Comparison of ENCODE assay signal across 18 cellular contexts in the genomic region with DNA sequence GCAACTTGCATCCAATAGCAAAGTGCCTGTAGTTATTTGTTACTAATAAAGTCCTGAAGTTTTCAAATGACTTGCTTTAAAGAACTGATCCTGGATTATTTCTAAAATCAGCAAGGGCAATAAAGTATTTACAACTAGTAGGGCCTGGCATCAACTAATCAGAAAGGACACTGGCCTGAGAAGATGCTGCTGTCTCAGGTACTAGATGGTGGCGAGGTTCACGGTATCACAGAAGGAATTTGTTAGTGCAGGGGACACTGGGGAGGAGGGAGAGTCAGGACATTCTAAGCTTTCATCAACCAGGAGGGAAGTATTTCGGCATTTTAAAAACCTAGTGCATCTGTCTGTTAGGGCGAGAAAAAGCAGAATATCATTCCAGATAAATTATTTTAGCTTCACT.
DNase-seq lines count a peak whose midpoint lies in the region; ATAC-seq and TF ChIP-seq lines count a peak whose summit lies in the region.
"Had no signal": no experiment of that assay in that cellular context is flagged by ENCODE, and none has a peak within 500 bp of the region (broad histone marks: within the 10 kb centered on the region; RNA-seq: fewer than 3 reads in every experiment).

No MANE protein-coding gene starts in this region.

- H3K4me1 ChIP-seq in HEK293 (ENCODE audit: control insufficient read depth, insufficient read depth, low read length): no peaks in the 10 kb centered on the region
- H3K4me1 ChIP-seq in SK-N-SH (ENCODE audit: control insufficient read depth in 1 of 2, insufficient read depth in 2 of 2, low read depth in 1 of 2, low read length in 1 of 2): no peaks in the 10 kb centered on the region; a peak in 1 of 4 replicates
- no peaks in the 10 kb centered on the region for H3K4me1 ChIP-seq in neural progenitor cell
- H3K4me1 ChIP-seq: BE2C had no signal

- no peaks in the 10 kb centered on the region for H3K27me3 Mint-ChIP-seq in neural progenitor cell (ENCODE audit: insufficient read depth, low read depth)
- H3K27me3 Mint-ChIP-seq: CD4-positive, alpha-beta T cell had no signal

- TF ChIP-seq CTCF in HEK293 (tag by site-specific recombination; IDR thresholded peaks at IDR 0.05) (no peak), SK-N-SH (IDR thresholded peaks at IDR 0.05) (no peak), neural progenitor cell (IDR thresholded peaks at IDR 0.05) (no peak)

- H3F3A ChIP-seq in SK-N-SH (replicated peaks; ENCODE audit: insufficient read depth) (no peaks in the 10 kb centered on the region), neural progenitor cell (ENCODE audit: low read depth) (no peaks in the 10 kb centered on the region)

- H3K9me3 ChIP-seq in HEK293 (ENCODE audit: control insufficient read depth, insufficient read depth, low read depth, low read length): no peaks in the 10 kb centered on the region
- no peaks in the 10 kb centered on the region for H3K9me3 ChIP-seq in SK-N-SH
- no peaks in the 10 kb centered on the region for H3K9me3 ChIP-seq in neural progenitor cell (ENCODE audit: low read depth)
- H3K9me3 ChIP-seq: BE2C; BLaER1 treated with 17β-estradiol and CSF1 and Interleukin-3, amounts not matched to agents 10 nM and 100 nM had no signal

- no peak overlapping the region for H3K4me3 ChIP-seq in HEK293 (ENCODE audit: low read depth, low read length)
- no peak overlapping the region for H3K4me3 ChIP-seq in SK-N-SH (ENCODE audit: low read depth in 2 of 2, low read length in 1 of 2)
- H3K4me3 ChIP-seq in neural progenitor cell: no peak overlapping the region
- H3K4me3 ChIP-seq: BLaER1 treated with 17β-estradiol and CSF1 and Interleukin-3, amounts not matched to agents 10 nM and 100 nM; GM12878 had no signal

- no peak for TF ChIP-seq RAD21 in SK-N-SH (IDR thresholded peaks at IDR 0.05; ENCODE audit: low read length)

- no peaks in the 10 kb centered on the region for H4K20me1 ChIP-seq in SK-N-SH (ENCODE audit: insufficient read depth)
- no peaks in the 10 kb centered on the region for H4K20me1 ChIP-seq in neural progenitor cell (ENCODE audit: low read depth)
- H4K20me1 ChIP-seq: BLaER1 treated with 17β-estradiol and CSF1 and Interleukin-3, amounts not matched to agents 10 nM and 100 nM had no signal

- no peaks in the 10 kb centered on the region for H3K9me3 Mint-ChIP-seq in neural progenitor cell

- peak overlapping the region; percentile 58 for H3K27ac Mint-ChIP-seq in neural progenitor cell
- H3K27ac Mint-ChIP-seq: CD14-positive monocyte; CD4-positive, alpha-beta T cell; CD8-positive, alpha-beta memory T cell had no signal

- no peak overlapping the region for H3K4me3 Mint-ChIP-seq in neural progenitor cell
- H3K4me3 Mint-ChIP-seq: CD14-positive monocyte; CD4-positive, alpha-beta T cell; CD8-positive, alpha-beta memory T cell had no signal

- H3K36me3 ChIP-seq in HEK293 (ENCODE audit: control insufficient read depth in 2 of 2, insufficient read depth in 1 of 2, low read length in 2 of 2): no peaks in the 10 kb centered on the region
- H3K36me3 ChIP-seq in SK-N-SH (replicated peaks in 1 of 2; ENCODE audit: control insufficient read depth in 1 of 2, insufficient read depth in 2 of 2, low read length in 1 of 2): no peaks in the 10 kb centered on the region
- no peaks in the 10 kb centered on the region for H3K36me3 ChIP-seq in neural progenitor cell
- H3K36me3 ChIP-seq: BE2C; BLaER1 treated with 17β-estradiol and CSF1 and Interleukin-3, amounts not matched to agents 10 nM and 100 nM had no signal

- H3K9ac ChIP-seq in SK-N-SH (no peak overlapping the region), neural progenitor cell (no peak overlapping the region)
- H3K9ac ChIP-seq: BLaER1 treated with 17β-estradiol and CSF1 and Interleukin-3, amounts not matched to agents 10 nM and 100 nM had no signal

- no peak for DNase-seq in SK-N-SH
- no peak for DNase-seq in neural progenitor cell (ENCODE audit: low spot score)
- no peak for DNase-seq in effector CD4-positive, alpha-beta T cell
- no peak for DNase-seq in NCI-H187 treated with DMSO at 0.1 percent for 48 hours (lab: John Stamatoyannopoulos, UW)
- no peak for DNase-seq in amygdala (lab: John Stamatoyannopoulos, UW)
- DNase-seq: AML-193; BE2C; CD4-positive, alpha-beta T cell; CD8-positive, alpha-beta memory T cell; DMS 273 treated with DMSO at 0.1 percent for 48 hours; DMS79; GDM1; H7 had no signal

- no peak for TF ChIP-seq EP300 in SK-N-SH (IDR thresholded peaks at IDR 0.05; ENCODE audit: borderline replicate concordance in 1 of 2, low read depth in 1 of 2, low read length in 1 of 2)

- H3K27me3 ChIP-seq in SK-N-SH (ENCODE audit: insufficient read depth) (no peaks in the 10 kb centered on the region), neural progenitor cell (no peaks in the 10 kb centered on the region)
- H3K27me3 ChIP-seq: BE2C; BLaER1 treated with 17β-estradiol and CSF1 and Interleukin-3, amounts not matched to agents 10 nM and 100 nM had no signal

- no peak overlapping the region; the same call in 1 of the 2 replicates for H3K4me2 ChIP-seq in SK-N-SH
- no peak overlapping the region for H3K4me2 ChIP-seq in neural progenitor cell

- no peaks in the 10 kb centered on the region for H3K79me2 ChIP-seq in SK-N-SH (ENCODE audit: insufficient read depth)
- no peaks in the 10 kb centered on the region for H3K79me2 ChIP-seq in neural progenitor cell (ENCODE audit: low read depth)

- POLR2A ChIA-PET in HEK293 (lab: Yijun Ruan, JAX) (no interaction called here), SK-N-SH (lab: Yijun Ruan, JAX) (no interaction called here)

- WGBS in SK-N-SH (ENCODE audit: low lambda C conversion rate): 91% methylated on average over 4 of the region's 4 CpGs

- CTCF ChIA-PET in HEK293 (lab: Yijun Ruan, JAX): no interaction called here
- CTCF ChIA-PET in SK-N-SH (lab: Yijun Ruan, JAX): interaction anchor here (1.1 kb wide), 1 partner anchor 25 kb away, joined by 3 read pairs; no protein-coding TSS in a partner anchor

- no peaks in the 10 kb centered on the region for H3K36me3 Mint-ChIP-seq in neural progenitor cell
- H3K36me3 Mint-ChIP-seq: CD14-positive monocyte had no signal

- ATAC-seq in HG03469 (IDR thresholded peaks at IDR 0.05; ENCODE audit: unreplicated experiment): no peak
- ATAC-seq: GM12878 had no signal

- H3K4me1 Mint-ChIP-seq in neural progenitor cell: no peaks in the 10 kb centered on the region
- H3K4me1 Mint-ChIP-seq: CD14-positive monocyte; CD8-positive, alpha-beta memory T cell had no signal

- no peak overlapping the region for H3K27ac ChIP-seq in HEK293 (ENCODE audit: extremely low read depth, low read depth, low read length)
- H3K27ac ChIP-seq in SK-N-SH (ENCODE audit: low read depth in 2 of 2, low read length in 1 of 2): no peak overlapping the region
- H3K27ac ChIP-seq in neural progenitor cell: no peak overlapping the region
- H3K27ac ChIP-seq: BLaER1 treated with 17β-estradiol and CSF1 and Interleukin-3, amounts not matched to agents 10 nM and 100 nM had no signal

- H2AFZ ChIP-seq in SK-N-SH (ENCODE audit: low read depth) (no peak overlapping the region), neural progenitor cell (replicated peaks) (no peak overlapping the region)

- H3K9me2 ChIP-seq in SK-N-SH: no peaks in the 10 kb centered on the region

TF ChIP-seq in HEK293, 187 proteins besides CTCF, POLR2A, EP300 and RAD21 (continues in another document):
- TF ChIP-seq ZNF639 (tag by site-specific recombination; IDR thresholded peaks at IDR 0.05): no peak

TF ChIP-seq in SK-N-SH, 30 proteins besides CTCF, POLR2A, EP300 and RAD21:
- TF ChIP-seq MXI1 (IDR thresholded peaks at IDR 0.05; ENCODE audit: low read depth, low read length): no peak
- TF ChIP-seq NRF1 (IDR thresholded peaks at IDR 0.05; ENCODE audit: low read depth, low read length): no peak
- TF ChIP-seq FOXM1 (IDR thresholded peaks at IDR 0.05; ENCODE audit: low read depth): no peak
- no peak for TF ChIP-seq TAF1 (IDR thresholded peaks at IDR 0.05; ENCODE audit: borderline replicate concordance, low read depth, low read length)
- no peak for TF ChIP-seq RFX5 (IDR thresholded peaks at IDR 0.05; ENCODE audit: low read length)
- TF ChIP-seq, protein P1, sequence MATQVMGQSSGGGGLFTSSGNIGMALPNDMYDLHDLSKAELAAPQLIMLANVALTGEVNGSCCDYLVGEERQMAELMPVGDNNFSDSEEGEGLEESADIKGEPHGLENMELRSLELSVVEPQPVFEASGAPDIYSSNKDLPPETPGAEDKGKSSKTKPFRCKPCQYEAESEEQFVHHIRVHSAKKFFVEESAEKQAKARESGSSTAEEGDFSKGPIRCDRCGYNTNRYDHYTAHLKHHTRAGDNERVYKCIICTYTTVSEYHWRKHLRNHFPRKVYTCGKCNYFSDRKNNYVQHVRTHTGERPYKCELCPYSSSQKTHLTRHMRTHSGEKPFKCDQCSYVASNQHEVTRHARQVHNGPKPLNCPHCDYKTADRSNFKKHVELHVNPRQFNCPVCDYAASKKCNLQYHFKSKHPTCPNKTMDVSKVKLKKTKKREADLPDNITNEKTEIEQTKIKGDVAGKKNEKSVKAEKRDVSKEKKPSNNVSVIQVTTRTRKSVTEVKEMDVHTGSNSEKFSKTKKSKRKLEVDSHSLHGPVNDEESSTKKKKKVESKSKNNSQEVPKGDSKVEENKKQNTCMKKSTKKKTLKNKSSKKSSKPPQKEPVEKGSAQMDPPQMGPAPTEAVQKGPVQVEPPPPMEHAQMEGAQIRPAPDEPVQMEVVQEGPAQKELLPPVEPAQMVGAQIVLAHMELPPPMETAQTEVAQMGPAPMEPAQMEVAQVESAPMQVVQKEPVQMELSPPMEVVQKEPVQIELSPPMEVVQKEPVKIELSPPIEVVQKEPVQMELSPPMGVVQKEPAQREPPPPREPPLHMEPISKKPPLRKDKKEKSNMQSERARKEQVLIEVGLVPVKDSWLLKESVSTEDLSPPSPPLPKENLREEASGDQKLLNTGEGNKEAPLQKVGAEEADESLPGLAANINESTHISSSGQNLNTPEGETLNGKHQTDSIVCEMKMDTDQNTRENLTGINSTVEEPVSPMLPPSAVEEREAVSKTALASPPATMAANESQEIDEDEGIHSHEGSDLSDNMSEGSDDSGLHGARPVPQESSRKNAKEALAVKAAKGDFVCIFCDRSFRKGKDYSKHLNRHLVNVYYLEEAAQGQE (IDR thresholded peaks at IDR 0.05; ENCODE audit: low read depth, low read length): peak; percentile 65
TF ChIP-seq in SK-N-SH: peak in this region for 1.
